29 cellular contexts compared by ENCODE assay signal in genomic region chr15:78260489-78260888, GRCh38. TPM values are rescaled to one million over a fixed set of nuclear protein-coding genes. Genes with fewer than 3 reads are reported as not detected.
"Had no signal": no experiment of that assay in that cellular context is flagged by ENCODE, and none has a peak within 500 bp of the region (broad histone marks: within the 10 kb centered on the region; RNA-seq: fewer than 3 reads in every experiment).

No MANE protein-coding gene starts in this region.

- DNase-seq: activated B cell treated with CpG ODN at 0.5 μM for 24 hours; activated CD4-positive, alpha-beta T cell treated with anti-CD3 and anti-CD28 coated beads for 36 hours; activated CD4-positive, alpha-beta T cell treated with anti-CD3 and anti-CD28 coated beads, Interleukin-2, amount 50 U/mL, for 48 hours; activated CD8-positive, alpha-beta memory T cell treated with anti-CD3 and anti-CD28 coated beads, Interleukin-2, amount 50 U/mL, for 48 hours; activated naive CD4-positive, alpha-beta T cell; activated T-cell treated with anti-CD3 and anti-CD28 coated beads, Interleukin-2, amount 50 U/mL, for 4 hours; adrenal gland; cerebellar nuclear complex; cortex of kidney; immature natural killer cell; left ventricle myocardium superior; mammary epithelial cell; midbrain; natural killer cell; right lobe of liver; stimulated activated CD4-positive, alpha-beta T cell treated with anti-CD3 and anti-CD28 coated beads, Interleukin-15, amount 100 ng/mL, for 24 hours; stimulated activated CD4-positive, alpha-beta T cell treated with anti-CD3 and anti-CD28 coated beads, Interleukin-2, amount 100 ng/mL, for 48 hours; stimulated activated CD8-positive, alpha-beta memory T cell treated with anti-CD3 and anti-CD28 coated beads, Interleukin-4, amount 100 ng/mL, for 48 hours; stimulated activated naive CD4-positive, alpha-beta T cell; T-cell; T-helper 9 cell; thyroid gland; upper lobe of right lung had no signal

- H3K9ac ChIP-seq: parathyroid adenoma had no signal

- ATAC-seq: activated CD4-positive, alpha-beta T cell treated with anti-CD3 and anti-CD28 coated beads for 36 hours; activated T-cell treated with anti-CD3 and anti-CD28 coated beads, Interleukin-2, amount 50 U/mL, for 4 hours; left ventricle myocardium superior; natural killer cell; right lobe of liver; T-cell; upper lobe of right lung had no signal

- H3K4me1 ChIP-seq: breast epithelium, parathyroid adenoma, upper lobe of right lung had no signal

- H3K9me3 ChIP-seq: adrenal gland, breast epithelium, right lobe of liver, thyroid gland, upper lobe of right lung had no signal

- H2AFZ ChIP-seq: parathyroid adenoma had no signal

- H3K27ac ChIP-seq: adrenal gland, breast epithelium, parathyroid adenoma, right lobe of liver, thyroid gland, upper lobe of right lung had no signal

- H3K36me3 ChIP-seq: adrenal gland, breast epithelium, right lobe of liver, thyroid gland, upper lobe of right lung had no signal

- FAIRE-seq: endometrium had no signal

- H3K27me3 ChIP-seq: adrenal gland, breast epithelium, right lobe of liver, thyroid gland, upper lobe of right lung had no signal

- H3K4me3 ChIP-seq: adrenal gland, breast epithelium, right lobe of liver, smooth muscle cell, thyroid gland, upper lobe of right lung had no signal

- H3K4me2 ChIP-seq: smooth muscle cell had no signal

RNA-seq across cellular contexts. Expression of gene ACSBG1, which starts 26.1 kb away (rescaled TPM):
- total RNA-seq: activated CD8-positive, alpha-beta memory T cell treated with anti-CD3 and anti-CD28 coated beads for 36 hours; activated T-cell treated with anti-CD3 and anti-CD28 coated beads, Interleukin-2, amount 50 U/mL, for 4 hours; kidney epithelial cell; right lobe of liver; T-cell; thyroid gland; upper lobe of right lung had no signal
- polyA plus RNA-seq: mammary epithelial cell had no signal
